8 cellular contexts compared by ENCODE assay signal in genomic region chr12:54853933-54854538, GRCh38. TPM values are rescaled to one million over a fixed set of nuclear protein-coding genes. Genes with fewer than 3 reads are reported as not detected.
DNase-seq lines count a peak whose midpoint lies in the region; ATAC-seq and TF ChIP-seq lines count a peak whose summit lies in the region.

Gene MUCL1, plus strand, starts transcription at chr12:54854516. Its CDS starts 67 bp downstream, at chr12:54854583.

- no peaks in the 10 kb centered on the region for H3K36me3 ChIP-seq in mucosa of descending colon (ENCODE audit: low read depth)

- no peak within 1 kb of the TSS for H3K4me3 Mint-ChIP-seq in CD14-positive monocyte
- no peak within 1 kb of the TSS for H3K4me3 Mint-ChIP-seq in activated CD4-positive, alpha-beta T cell treated with anti-CD3 and anti-CD28 coated beads for 36 hours
- no peak within 1 kb of the TSS for H3K4me3 Mint-ChIP-seq in stimulated activated naive B cell treated with anti-CD40 and anti-IgM and Interleukin-4, amounts not matched to agents 10 μg/mL and 1 μg/mL and 100 μg/mL, for 72 hours

- DNase-seq in CD14-positive monocyte (ENCODE audit: low spot score) (peak; percentile 69), NCI-H446 treated with DMSO at 0.1 percent for 48 hours (lab: John Stamatoyannopoulos, UW) (peak; percentile 31), dermis microvascular lymphatic vessel endothelial cell (ENCODE audit: low read depth in 2 of 2) (peak; percentile 22 to 64), mucosa of descending colon (peak in 1 of 3 donors; percentile 85)
- DNase-seq in activated CD4-positive, alpha-beta T cell treated with anti-CD3 and anti-CD28 coated beads for 36 hours, result peak; percentile 82
- peak; percentile 51 for DNase-seq in stimulated activated naive B cell treated with anti-CD40 and anti-IgM and Interleukin-4, amounts not matched to agents 10 μg/mL and 1 μg/mL and 100 μg/mL, for 72 hours

- POLR2A ChIA-PET in activated CD4-positive, alpha-beta T cell treated with anti-CD3 and anti-CD28 coated beads for 36 hours (lab: Charles Lee), result no interaction called here

- CTCF ChIA-PET in activated CD4-positive, alpha-beta T cell treated with anti-CD3 and anti-CD28 coated beads for 36 hours (lab: Charles Lee), result interaction anchor here (0.8 to 3.5 kb wide), 9 partner anchors 9 to 220 kb away, joined by 3 to 48 read pairs (median 6); no protein-coding TSS in a partner anchor

- TF ChIP-seq CTCF in CD14-positive monocyte (IDR thresholded peaks at IDR 0.05) (peak; percentile 96), mucosa of descending colon (IDR thresholded peaks at IDR 0.05) (peak; percentile 60)

- no peak within 1 kb of the TSS for H3K4me3 ChIP-seq in mucosa of descending colon

- peaks cover 0 to 3% (median 0%) of the 10 kb centered on the region in 7 donors for H3K9me3 Mint-ChIP-seq in CD14-positive monocyte
- no peaks in the 10 kb centered on the region for H3K9me3 Mint-ChIP-seq in activated CD4-positive, alpha-beta T cell treated with anti-CD3 and anti-CD28 coated beads for 36 hours (ENCODE audit: low read depth)
- H3K9me3 Mint-ChIP-seq in stimulated activated naive B cell treated with anti-CD40 and anti-IgM and Interleukin-4, amounts not matched to agents 10 μg/mL and 1 μg/mL and 100 μg/mL, for 72 hours, result no peaks in the 10 kb centered on the region

- H3K4me1 Mint-ChIP-seq in CD14-positive monocyte, result peaks cover 29% of the 10 kb centered on the region
- H3K4me1 Mint-ChIP-seq in activated CD4-positive, alpha-beta T cell treated with anti-CD3 and anti-CD28 coated beads for 36 hours, result peaks cover 18% of the 10 kb centered on the region
- peaks cover 3 to 6% of the 10 kb centered on the region in 2 donors for H3K4me1 Mint-ChIP-seq in stimulated activated naive B cell treated with anti-CD40 and anti-IgM and Interleukin-4, amounts not matched to agents 10 μg/mL and 1 μg/mL and 100 μg/mL, for 72 hours

- peak within 1 kb of the TSS in 1 of 7 donors; percentile 68 for H3K27ac Mint-ChIP-seq in CD14-positive monocyte
- no peak within 1 kb of the TSS for H3K27ac Mint-ChIP-seq in activated CD4-positive, alpha-beta T cell treated with anti-CD3 and anti-CD28 coated beads for 36 hours
- no peak within 1 kb of the TSS for H3K27ac Mint-ChIP-seq in stimulated activated naive B cell treated with anti-CD40 and anti-IgM and Interleukin-4, amounts not matched to agents 10 μg/mL and 1 μg/mL and 100 μg/mL, for 72 hours

- H3K36me3 Mint-ChIP-seq in CD14-positive monocyte, result no peaks in the 10 kb centered on the region
- no peaks in the 10 kb centered on the region for H3K36me3 Mint-ChIP-seq in activated CD4-positive, alpha-beta T cell treated with anti-CD3 and anti-CD28 coated beads for 36 hours (ENCODE audit: low read depth)
- no peaks in the 10 kb centered on the region for H3K36me3 Mint-ChIP-seq in stimulated activated naive B cell treated with anti-CD40 and anti-IgM and Interleukin-4, amounts not matched to agents 10 μg/mL and 1 μg/mL and 100 μg/mL, for 72 hours

- ATAC-seq in GM19328 (IDR thresholded peaks at IDR 0.05; ENCODE audit: unreplicated experiment), result peak; percentile 96
- peak; percentile 92 for ATAC-seq in HG03439 (IDR thresholded peaks at IDR 0.05; ENCODE audit: unreplicated experiment)
- peak; percentile 95 for ATAC-seq in activated CD4-positive, alpha-beta T cell treated with anti-CD3 and anti-CD28 coated beads for 36 hours
- ATAC-seq in mucosa of descending colon, result peak; percentile 90
- ATAC-seq in stimulated activated naive B cell treated with anti-CD40 and anti-IgM and Interleukin-4, amounts not matched to agents 10 μg/mL and 1 μg/mL and 100 μg/mL, for 72 hours (replicated peaks), result peak; percentile 98 to 99

- no peaks in the 10 kb centered on the region for H3K27me3 Mint-ChIP-seq in CD14-positive monocyte (ENCODE audit: low read depth in 3 of 3)
- no peaks in the 10 kb centered on the region for H3K27me3 Mint-ChIP-seq in activated CD4-positive, alpha-beta T cell treated with anti-CD3 and anti-CD28 coated beads for 36 hours
- peaks cover 3 to 9% of the 10 kb centered on the region in 2 donors for H3K27me3 Mint-ChIP-seq in stimulated activated naive B cell treated with anti-CD40 and anti-IgM and Interleukin-4, amounts not matched to agents 10 μg/mL and 1 μg/mL and 100 μg/mL, for 72 hours

- no peaks in the 10 kb centered on the region for H3K9me3 ChIP-seq in mucosa of descending colon

- intact Hi-C loops in CD14-positive monocyte (cut with micrococcal nuclease) (loop anchor here (2.0 to 10.0 kb wide), 3 partner anchors 99 to 221 kb away; no protein-coding TSS in a partner anchor), mucosa of descending colon (cut with DNase I, micrococcal nuclease) (no loop called here)
- intact Hi-C loops in activated CD4-positive, alpha-beta T cell treated with anti-CD3 and anti-CD28 coated beads for 36 hours (cut with DNase I, micrococcal nuclease), result loop anchor here (1.0 to 10.0 kb wide), 11 partner anchors 79 to 219 kb away; partner anchors contain the start of gene TESPA1 (in 2 of the 2)

- H3K4me1 ChIP-seq in mucosa of descending colon (ENCODE audit: low read depth), result no peaks in the 10 kb centered on the region

RNA-seq across cellular contexts. Expression of gene MUCL1, which starts in this region (rescaled TPM):
- polyA plus RNA-seq in CD14-positive monocyte, result not detected
- not detected for total RNA-seq in activated CD4-positive, alpha-beta T cell treated with anti-CD3 and anti-CD28 coated beads for 36 hours
- total RNA-seq in dermis microvascular lymphatic vessel endothelial cell (not detected in 2 replicates), mucosa of descending colon (not detected)

Comparison
In these comparisons a context has a peak if more than half of its experiments do, and no peak if none do; other contexts are left out.
1. Peak in DNase-seq in CD14-positive monocyte; RNA of the gene not detected or under 1 TPM.
2. Peak in DNase-seq and ATAC-seq in activated CD4-positive, alpha-beta T cell treated with anti-CD3 and anti-CD28 coated beads for 36 hours; RNA of the gene not detected or under 1 TPM.
3. Peak in DNase-seq in dermis microvascular lymphatic vessel endothelial cell; RNA of the gene not detected or under 1 TPM.
4. Peak in ATAC-seq in mucosa of descending colon; RNA of the gene not detected or under 1 TPM.
5. intact Hi-C loops: an anchor here in CD14-positive monocyte (2.0 to 10.0 kb wide) and activated CD4-positive, alpha-beta T cell treated with anti-CD3 and anti-CD28 coated beads for 36 hours (1.0 to 10.0 kb wide); none called in mucosa of descending colon.